Comparison of ENCODE assay signal across 12 cellular contexts in genomic region chr10:124667425-124668130, GRCh38.
A peak's percentile ranks its signal among the peaks of the same experiment; 100 is the strongest.
DNase-seq lines count a peak whose midpoint lies in the region; ATAC-seq and TF ChIP-seq lines count a peak whose summit lies in the region.
"Had no signal": no experiment of that assay in that cellular context is flagged by ENCODE, and none has a peak within 500 bp of the region (broad histone marks: within the 10 kb centered on the region; RNA-seq: fewer than 3 reads in every experiment).

No MANE protein-coding gene starts in this region.

- WGBS in thyroid gland, 2 donors, result 82 to 86% methylated on average over 10 to 11 of the region's 11 CpGs

- peaks cover 37% of the 10 kb centered on the region for H3K4me1 Mint-ChIP-seq in activated CD8-positive, alpha-beta T cell treated with anti-CD3 and anti-CD28 coated beads for 36 hours (ENCODE audit: low read depth)
- H3K4me1 Mint-ChIP-seq in activated CD8-positive, alpha-beta T cell treated with anti-CD3 and anti-CD28 coated beads, Interleukin-2, amount 10 ng/mL, durations not matched to agents 7 days and 5 days (ENCODE audit: low read depth), result peaks cover 23% of the 10 kb centered on the region
- peaks cover 48 to 73% of the 10 kb centered on the region in 2 donors for H3K4me1 Mint-ChIP-seq in natural killer cell

- ATAC-seq in activated CD8-positive, alpha-beta T cell treated with anti-CD3 and anti-CD28 coated beads for 36 hours, result no peak
- no peak for ATAC-seq in activated CD8-positive, alpha-beta T cell treated with anti-CD3 and anti-CD28 coated beads, Interleukin-2, amount 10 ng/mL, durations not matched to agents 7 days and 5 days
- no peak for ATAC-seq in natural killer cell

- no peaks in the 10 kb centered on the region for H3K36me3 ChIP-seq in colonic mucosa
- H3K36me3 ChIP-seq in thyroid gland, result no peaks in the 10 kb centered on the region

- TF ChIP-seq CTCF in activated CD8-positive, alpha-beta T cell treated with anti-CD3 and anti-CD28 coated beads for 36 hours (IDR thresholded peaks at IDR 0.05), result no peak
- no peak for TF ChIP-seq CTCF in colonic mucosa (IDR thresholded peaks at IDR 0.05)
- TF ChIP-seq CTCF in natural killer cell (IDR thresholded peaks at IDR 0.05), result no peak
- no peak for TF ChIP-seq CTCF in thyroid gland (IDR thresholded peaks at IDR 0.05)

- POLR2A ChIA-PET in activated CD8-positive, alpha-beta T cell treated with anti-CD3 and anti-CD28 coated beads for 36 hours (lab: Charles Lee), result interaction anchor here (1.3 kb wide), 1 partner anchor 29 kb away, joined by 3 read pairs; no protein-coding TSS in a partner anchor
- POLR2A ChIA-PET in activated CD8-positive, alpha-beta T cell treated with anti-CD3 and anti-CD28 coated beads, Interleukin-2, amount 10 ng/mL, durations not matched to agents 7 days and 5 days (lab: Charles Lee), result no interaction called here

- H3K27ac Mint-ChIP-seq in activated CD8-positive, alpha-beta T cell treated with anti-CD3 and anti-CD28 coated beads for 36 hours, result peak overlapping the region; percentile 16
- no peak overlapping the region for H3K27ac Mint-ChIP-seq in activated CD8-positive, alpha-beta T cell treated with anti-CD3 and anti-CD28 coated beads, Interleukin-2, amount 10 ng/mL, durations not matched to agents 7 days and 5 days
- H3K27ac Mint-ChIP-seq in natural killer cell, result peak overlapping the region; percentile 58 to 96

- no peak overlapping the region for H3K4me3 Mint-ChIP-seq in activated CD8-positive, alpha-beta T cell treated with anti-CD3 and anti-CD28 coated beads for 36 hours
- no peak overlapping the region for H3K4me3 Mint-ChIP-seq in activated CD8-positive, alpha-beta T cell treated with anti-CD3 and anti-CD28 coated beads, Interleukin-2, amount 10 ng/mL, durations not matched to agents 7 days and 5 days
- no peak overlapping the region for H3K4me3 Mint-ChIP-seq in natural killer cell

- H3K27me3 ChIP-seq in colonic mucosa, result no peaks in the 10 kb centered on the region
- no peaks in the 10 kb centered on the region for H3K27me3 ChIP-seq in thyroid gland

- H3K9me3 ChIP-seq in colonic mucosa, result no peaks in the 10 kb centered on the region
- H3K9me3 ChIP-seq in thyroid gland, result no peaks in the 10 kb centered on the region

- H3K9ac ChIP-seq in colonic mucosa (ENCODE audit: low read depth in 2 of 2, low read length in 2 of 2), result peak overlapping the region in 1 of 2 donors; percentile 4

- no peak for TF ChIP-seq POLR2A in thyroid gland (IDR thresholded peaks at IDR 0.05)

- intact Hi-C loops in activated CD8-positive, alpha-beta T cell treated with anti-CD3 and anti-CD28 coated beads for 36 hours (cut with micrococcal nuclease), result no loop called here
- intact Hi-C loops in colonic mucosa (cut with DNase I) (no loop called here), natural killer cell (cut with micrococcal nuclease) (no loop called here), thyroid gland (cut with DNase I) (no loop called here)

- no peak for DNase-seq in activated CD8-positive, alpha-beta T cell treated with anti-CD3 and anti-CD28 coated beads for 36 hours
- no peak for DNase-seq in activated CD8-positive, alpha-beta T cell treated with anti-CD3 and anti-CD28 coated beads, Interleukin-2, amount 10 ng/mL, durations not matched to agents 7 days and 5 days
- DNase-seq in colonic mucosa (peak; percentile 61), natural killer cell (no peak), thyroid gland (no peak), NCI-H510A treated with DMSO at 0.1 percent for 48 hours (lab: John Stamatoyannopoulos, UW) (no peak), NCI-H748 (lab: John Stamatoyannopoulos, UW; ENCODE audit: unreplicated experiment) (no peak), activated gamma-delta T cell treated with Interleukin-2 at 50 U/mL for 16 hours (no peak)
- DNase-seq: activated CD8-positive, alpha-beta memory T cell treated with anti-CD3 and anti-CD28 coated beads, Interleukin-2, amount 50 U/mL, for 48 hours; DMS 273 treated with DMSO at 0.1 percent for 48 hours; NCI-H446; nucleus accumbens had no signal

- CTCF ChIA-PET in activated CD8-positive, alpha-beta T cell treated with anti-CD3 and anti-CD28 coated beads for 36 hours (lab: Charles Lee), result interaction anchor here (0.6 to 1.3 kb wide), 2 partner anchors 52 to 74 kb away, joined by 3 read pairs; no protein-coding TSS in a partner anchor
- CTCF ChIA-PET in activated CD8-positive, alpha-beta T cell treated with anti-CD3 and anti-CD28 coated beads, Interleukin-2, amount 10 ng/mL, durations not matched to agents 7 days and 5 days (lab: Charles Lee), result no interaction called here

- no peak overlapping the region for H3K27ac ChIP-seq in colonic mucosa
- H3K27ac ChIP-seq in thyroid gland, result peak overlapping the region in 2 of 3 donors; percentile 34 to 95

- peaks cover 11% of the 10 kb centered on the region for H3K4me1 ChIP-seq in colonic mucosa
- H3K4me1 ChIP-seq in thyroid gland, result peaks cover 47 to 80% of the 10 kb centered on the region in 2 donors

- H3K27me3 Mint-ChIP-seq in activated CD8-positive, alpha-beta T cell treated with anti-CD3 and anti-CD28 coated beads for 36 hours, result no peaks in the 10 kb centered on the region
- no peaks in the 10 kb centered on the region for H3K27me3 Mint-ChIP-seq in activated CD8-positive, alpha-beta T cell treated with anti-CD3 and anti-CD28 coated beads, Interleukin-2, amount 10 ng/mL, durations not matched to agents 7 days and 5 days (ENCODE audit: low read depth)
- no peaks in the 10 kb centered on the region for H3K27me3 Mint-ChIP-seq in natural killer cell (ENCODE audit: low read depth in 2 of 2)

- peaks cover 3% of the 10 kb centered on the region for H3K36me3 Mint-ChIP-seq in activated CD8-positive, alpha-beta T cell treated with anti-CD3 and anti-CD28 coated beads for 36 hours (ENCODE audit: low read depth)
- H3K36me3 Mint-ChIP-seq in activated CD8-positive, alpha-beta T cell treated with anti-CD3 and anti-CD28 coated beads, Interleukin-2, amount 10 ng/mL, durations not matched to agents 7 days and 5 days (ENCODE audit: low read depth), result peaks cover 2% of the 10 kb centered on the region
- H3K36me3 Mint-ChIP-seq in natural killer cell, result no peaks in the 10 kb centered on the region

- H3K9me3 Mint-ChIP-seq in activated CD8-positive, alpha-beta T cell treated with anti-CD3 and anti-CD28 coated beads for 36 hours, result no peaks in the 10 kb centered on the region
- H3K9me3 Mint-ChIP-seq in activated CD8-positive, alpha-beta T cell treated with anti-CD3 and anti-CD28 coated beads, Interleukin-2, amount 10 ng/mL, durations not matched to agents 7 days and 5 days (ENCODE audit: insufficient read depth), result no peaks in the 10 kb centered on the region
- no peaks in the 10 kb centered on the region for H3K9me3 Mint-ChIP-seq in natural killer cell

- H3K4me3 ChIP-seq in colonic mucosa, result no peak overlapping the region
- no peak overlapping the region for H3K4me3 ChIP-seq in thyroid gland (replicated peaks in 1 of 3)
